In the genomic region with DNA sequence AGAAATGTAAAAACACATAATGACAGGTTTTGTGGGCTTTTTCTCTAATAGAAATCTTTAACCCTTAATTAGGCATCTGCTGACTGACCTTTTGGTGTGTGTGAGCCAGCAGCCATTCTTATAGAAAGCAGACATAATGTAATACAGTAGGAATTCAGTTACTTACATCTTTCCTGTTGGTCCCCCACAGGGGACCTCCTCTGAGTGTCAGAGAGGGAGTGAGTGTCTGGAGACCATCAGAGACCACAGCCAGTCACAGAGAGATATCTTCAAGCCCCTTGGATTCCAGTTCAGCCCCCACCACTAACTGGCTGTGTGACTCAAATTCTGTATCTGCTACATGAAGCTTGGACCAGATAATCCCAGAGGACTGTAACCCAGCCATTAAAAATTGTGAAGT, we compare ENCODE assay signal across 24 cellular contexts. TPM values are rescaled to one million over a fixed set of nuclear protein-coding genes. Genes with fewer than 3 reads are reported as not detected.
A peak's percentile ranks its signal among the peaks of the same experiment; 100 is the strongest.
DNase-seq lines count a peak whose midpoint lies in the region; ATAC-seq, FAIRE-seq and TF ChIP-seq lines count a peak whose summit lies in the region.
"Had no signal": no experiment of that assay in that cellular context is flagged by ENCODE, and none has a peak within 500 bp of the region (broad histone marks: within the 10 kb centered on the region; RNA-seq: fewer than 3 reads in every experiment).

No MANE protein-coding gene starts in this region.

- no peak overlapping the region for H3K23ac ChIP-seq in neuronal stem cell (ENCODE audit: low read depth, low read length, poor library complexity)

- H3K27me3 ChIP-seq in keratinocyte (ENCODE audit: control insufficient read depth, extremely low read depth, insufficient read depth, low read length) (no peaks in the 10 kb centered on the region), neuronal stem cell (ENCODE audit: control insufficient read depth in 3 of 3, insufficient read depth in 3 of 3, low read depth in 1 of 3, low read length in 3 of 3) (peaks cover 0 to 7% (median 0%) of the 10 kb centered on the region in 3 experiments), Peyer's patch (peaks cover 0 to 7% of the 10 kb centered on the region in 2 donors)
- H3K27me3 ChIP-seq: right lobe of liver had no signal

- no peaks in the 10 kb centered on the region for H3K36me3 ChIP-seq in keratinocyte (ENCODE audit: control insufficient read depth in 2 of 2, extremely low read depth in 1 of 2, insufficient read depth in 2 of 2, low read length in 2 of 2)
- no peaks in the 10 kb centered on the region for H3K36me3 ChIP-seq in neuronal stem cell (replicated peaks in 1 of 2; ENCODE audit: control insufficient read depth in 2 of 2, insufficient read depth in 2 of 2, low read length in 2 of 2)
- H3K36me3 ChIP-seq in Peyer's patch, result no peaks in the 10 kb centered on the region
- H3K36me3 ChIP-seq: right lobe of liver, tibial artery had no signal

- TF ChIP-seq CTCF in keratinocyte (optimal IDR thresholded peaks at IDR 0.05 in 1 of 3, IDR thresholded peaks at IDR 0.05 in 1 of 3, conservative IDR thresholded peaks at IDR 0.05 in 1 of 3; ENCODE audit: extremely low read depth in 1 of 3, insufficient read depth in 2 of 3, low read length in 3 of 3), result no peak
- no peak for TF ChIP-seq CTCF in Peyer's patch (IDR thresholded peaks at IDR 0.05)

- no peak for ATAC-seq in HG03135 (IDR thresholded peaks at IDR 0.05; ENCODE audit: unreplicated experiment)
- ATAC-seq: activated CD8-positive, alpha-beta memory T cell treated with anti-CD3 and anti-CD28 coated beads, Interleukin-2, amount 10 ng/mL, durations not matched to agents 7 days and 5 days; right lobe of liver had no signal

- no peak overlapping the region for H2BK120ac ChIP-seq in neuronal stem cell (ENCODE audit: low read depth, low read length)

- DNase-seq in NCI-H2227 treated with DMSO at 0.1 percent for 48 hours (lab: John Stamatoyannopoulos, UW), result peak; percentile 91
- DNase-seq in caudate nucleus (lab: John Stamatoyannopoulos, UW), result no peak
- no peak for DNase-seq in keratinocyte (ENCODE audit: low read depth, low spot score)
- DNase-seq in neuronal stem cell (ENCODE audit: low spot score), result no peak
- no peak for DNase-seq in Peyer's patch
- no peak for DNase-seq in activated CD8-positive, alpha-beta memory T cell treated with anti-CD3 and anti-CD28 coated beads for 24 hours
- DNase-seq: activated CD4-positive, alpha-beta T cell treated with anti-CD3 and anti-CD28 coated beads for 4 hours; activated CD8-positive, alpha-beta memory T cell treated with anti-CD3 and anti-CD28 coated beads, Interleukin-2, amount 10 ng/mL, durations not matched to agents 7 days and 5 days; activated naive CD4-positive, alpha-beta T cell treated with anti-CD3 and anti-CD28 coated beads, Interleukin-2, amount 10 ng/mL, durations not matched to agents 7 days and 5 days; amygdala; cerebellar nuclear complex; effector CD4-positive, alpha-beta T cell; foreskin melanocyte; Karpas-422; MV-4-11; NCI-H146; NCI-H524 treated with DMSO at 0.1 percent for 48 hours; nephron progenitor cell; posterior cingulate gyrus; right lobe of liver; T-helper 2 cell; tibial artery had no signal

- H3K14ac ChIP-seq in neuronal stem cell (ENCODE audit: low read length), result no peak overlapping the region

- no peak overlapping the region for H4K8ac ChIP-seq in neuronal stem cell (ENCODE audit: low read depth, low read length)

- no peak overlapping the region for H2BK5ac ChIP-seq in neuronal stem cell (ENCODE audit: low read length)

- H3K4me1 ChIP-seq in keratinocyte (ENCODE audit: control insufficient read depth, extremely low read depth, insufficient read depth, low read length), result peaks cover 20% of the 10 kb centered on the region
- peaks cover 11 to 12% of the 10 kb centered on the region in 2 donors for H3K4me1 ChIP-seq in neuronal stem cell (ENCODE audit: control insufficient read depth in 2 of 2, insufficient read depth in 1 of 2, low read depth in 1 of 2, low read length in 2 of 2)
- no peaks in the 10 kb centered on the region for H3K4me1 ChIP-seq in Peyer's patch
- H3K4me1 ChIP-seq: right lobe of liver had no signal

- H2AFZ ChIP-seq in keratinocyte (ENCODE audit: control insufficient read depth, low read length) (no peak overlapping the region), neuronal stem cell (ENCODE audit: low read length) (no peak overlapping the region)

- no peak overlapping the region for H4K91ac ChIP-seq in neuronal stem cell (ENCODE audit: low read depth, low read length, poor library complexity)

- H3K9me3 ChIP-seq in keratinocyte (ENCODE audit: control insufficient read depth, low read depth, low read length) (no peaks in the 10 kb centered on the region), neuronal stem cell (replicated peaks in 1 of 2; ENCODE audit: control insufficient read depth in 2 of 2, insufficient read depth in 1 of 2, low read depth in 1 of 2, low read length in 2 of 2) (no peaks in the 10 kb centered on the region), Peyer's patch (no peaks in the 10 kb centered on the region)
- H3K9me3 ChIP-seq: right lobe of liver, tibial artery had no signal

- H3K79me1 ChIP-seq in neuronal stem cell (ENCODE audit: low read depth, low read length), result no peaks in the 10 kb centered on the region

- no peaks in the 10 kb centered on the region for H4K20me1 ChIP-seq in keratinocyte (ENCODE audit: control insufficient read depth, extremely low read depth, insufficient read depth, low read length)

- no peak overlapping the region for H3K18ac ChIP-seq in neuronal stem cell (ENCODE audit: low read length)

- H3K4me2 ChIP-seq in keratinocyte (ENCODE audit: control insufficient read depth, extremely low read depth, insufficient read depth, low read depth, low read length), result no peak overlapping the region
- H3K4me2 ChIP-seq in neuronal stem cell (ENCODE audit: insufficient read depth, low read length, poor library complexity, severe bottlenecking), result no peak overlapping the region

- H3K4ac ChIP-seq in neuronal stem cell (ENCODE audit: low read length), result no peak overlapping the region

- H3K4me3 ChIP-seq in keratinocyte (ENCODE audit: control insufficient read depth in 2 of 3, extremely low read depth in 1 of 3, insufficient read depth in 2 of 3, low read depth in 1 of 3, low read length in 3 of 3), result no peak overlapping the region
- H3K4me3 ChIP-seq in neuronal stem cell (ENCODE audit: low read length in 2 of 2), result no peak overlapping the region
- H3K4me3 ChIP-seq in Peyer's patch, result no peak overlapping the region
- H3K4me3 ChIP-seq: right lobe of liver, tibial artery had no signal

- no peak for TF ChIP-seq POLR2A in Peyer's patch (IDR thresholded peaks at IDR 0.05)

- H3K9ac ChIP-seq in keratinocyte (ENCODE audit: control insufficient read depth, extremely low read depth, insufficient read depth, low read length), result no peak overlapping the region
- H3K9ac ChIP-seq in neuronal stem cell (ENCODE audit: low read depth, low read length, poor library complexity), result no peak overlapping the region

- H3K79me2 ChIP-seq in keratinocyte (ENCODE audit: control insufficient read depth, insufficient read depth, low read length), result no peaks in the 10 kb centered on the region

- H3K27ac ChIP-seq in caudate nucleus (ENCODE audit: low read depth, low read length), result peak overlapping the region; percentile 89
- peak overlapping the region; percentile 4 for H3K27ac ChIP-seq in keratinocyte (ENCODE audit: control insufficient read depth, insufficient read depth, low read length)
- H3K27ac ChIP-seq in neuronal stem cell (replicated peaks; ENCODE audit: low read length), result no peak overlapping the region
- no peak overlapping the region for H3K27ac ChIP-seq in Peyer's patch
- H3K27ac ChIP-seq: right lobe of liver, tibial artery had no signal

- H3K9me1 ChIP-seq in keratinocyte (ENCODE audit: control insufficient read depth, extremely low read depth, insufficient read depth, low read length), result no peaks in the 10 kb centered on the region

- H2BK12ac ChIP-seq in neuronal stem cell (ENCODE audit: low read length), result no peak overlapping the region

- H2BK15ac ChIP-seq in neuronal stem cell (ENCODE audit: low read length), result no peak overlapping the region

- FAIRE-seq in keratinocyte (lab: Jason Lieb, UNC), result no peak
- FAIRE-seq: RCC 7860 had no signal

- dilution Hi-C loops in keratinocyte (cut with MboI; ENCODE audit: extremely low pct_ligation_motif_present, low sequenced_read_pairs), result no loop called here

- H2AK5ac ChIP-seq in neuronal stem cell (ENCODE audit: low read depth, low read length), result no peak overlapping the region

RNA-seq across cellular contexts. Expression of gene ANO4, which starts 4.2 kb away (rescaled TPM):
- polyA plus RNA-seq in keratinocyte, result 11.2 to 18.1 TPM (median 16.7 TPM) in 3 replicates
- polyA plus RNA-seq in keratinocyte (2011; ENCODE audit: low read depth), result 0.64 TPM
- 6.4 and 10.1 TPM in 2 replicates for polyA plus RNA-seq in keratinocyte (2011; cell fraction: cytosol; rRNA removed)
- 21.3 and 23.1 TPM in 2 replicates for polyA plus RNA-seq in keratinocyte (2011; cell fraction: nucleus; rRNA removed)
- polyA plus RNA-seq in keratinocyte (2012; ENCODE audit: low replicate concordance), result 0.65 and 9.7 TPM in 2 replicates
- polyA minus RNA-seq in keratinocyte, result 15.9 to 33.5 TPM (median 23.5 TPM) in 3 replicates
- polyA minus RNA-seq in keratinocyte (2011; cell fraction: cytosol; rRNA and poly(A)+ RNA removed), result 6.1 TPM
- polyA minus RNA-seq in keratinocyte (2011; cell fraction: nucleus; rRNA and poly(A)+ RNA removed), result 27.8 and 35.7 TPM in 2 replicates
- polyA plus RNA-seq in neuronal stem cell (2013, experiment 1 of 2), result 0.33 TPM
- 0.33 TPM for polyA plus RNA-seq in neuronal stem cell (2013, experiment 2 of 2)
- 1 to 10 TPM in 1 of 4 donors, not detected in 3; 1.7 TPM for total RNA-seq in Peyer's patch
- total RNA-seq: activated CD8-positive, alpha-beta memory T cell treated with anti-CD3 and anti-CD28 coated beads, Interleukin-2, amount 10 ng/mL, durations not matched to agents 7 days and 5 days had no signal

Comparison
In these comparisons a context has a peak if more than half of its experiments do, and no peak if none do; other contexts are left out.
1. H3K27ac ChIP-seq: peak in caudate nucleus (single experiment) and keratinocyte (single experiment); none in neuronal stem cell (single experiment) and Peyer's patch (0 of 4).